Comparison of ENCODE assay signal across 8 cellular contexts in the genomic region with DNA sequence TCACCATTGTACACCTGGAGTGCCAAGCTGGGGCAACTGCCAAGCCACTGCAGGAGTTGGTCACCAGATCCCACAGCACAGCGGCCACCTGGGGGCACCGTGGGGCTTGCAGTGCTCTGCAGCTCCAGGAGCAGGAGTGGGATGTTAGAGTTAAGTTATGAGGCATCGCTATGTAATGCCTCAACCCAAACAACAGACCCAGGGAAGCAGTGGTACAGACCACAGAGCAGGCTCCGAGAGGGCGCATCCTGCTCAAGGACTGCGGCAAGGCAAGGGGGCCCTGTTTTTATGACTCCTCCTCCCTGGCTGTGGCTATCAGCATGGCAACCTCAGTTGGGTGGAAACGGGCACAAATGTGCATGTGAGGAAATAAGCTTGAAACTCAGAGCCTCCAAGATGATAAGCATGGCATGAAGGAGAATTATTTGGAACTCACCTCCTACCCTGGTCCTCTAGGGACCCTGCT.
DNase-seq lines count a peak whose midpoint lies in the region; ATAC-seq and TF ChIP-seq lines count a peak whose summit lies in the region.

No MANE protein-coding gene starts in this region.

- peak; percentile 56 for TF ChIP-seq CTCF in colonic mucosa (IDR thresholded peaks at IDR 0.05)
- TF ChIP-seq CTCF in liver (IDR thresholded peaks at IDR 0.05; ENCODE audit: low read depth, low read length, missing input control) = peak; percentile 70

- H3K9ac ChIP-seq in colonic mucosa (ENCODE audit: low read depth in 2 of 2, low read length in 2 of 2) (peak overlapping the region in 1 of 2 donors; percentile 38), liver (ENCODE audit: low read depth in 1 of 2, low read length in 2 of 2) (no peak overlapping the region)

- intact Hi-C loops in colonic mucosa (cut with DNase I) = loop anchor here (2.0 to 5.0 kb wide), 2 partner anchors 109 to 194 kb away; no protein-coding TSS in a partner anchor

- H3K4me1 ChIP-seq in colonic mucosa (peaks cover 4% of the 10 kb centered on the region), liver (ENCODE audit: control insufficient read depth in 4 of 4, insufficient read depth in 4 of 4, low read length in 3 of 4) (peaks cover 2 to 41% (median 33%) of the 10 kb centered on the region in 4 donors)

- H3K9me3 ChIP-seq in colonic mucosa = no peaks in the 10 kb centered on the region
- no peaks in the 10 kb centered on the region for H3K9me3 ChIP-seq in liver (ENCODE audit: control insufficient read depth in 4 of 4, low read length in 3 of 4)

- peak; percentile 94 to 95 for TF ChIP-seq RAD21 in liver (IDR thresholded peaks at IDR 0.05)

- H3K27me3 ChIP-seq in colonic mucosa = no peaks in the 10 kb centered on the region
- no peaks in the 10 kb centered on the region for H3K27me3 ChIP-seq in liver (ENCODE audit: control insufficient read depth in 4 of 4, insufficient read depth in 4 of 4, low read length in 3 of 4)

- no peak for ATAC-seq in GM21381 (IDR thresholded peaks at IDR 0.05; ENCODE audit: unreplicated experiment)

- H3K27ac ChIP-seq in colonic mucosa (peak overlapping the region; percentile 44), liver (ENCODE audit: low read depth in 1 of 2, low read length in 2 of 2) (peak overlapping the region; percentile 7 to 40)

- H3K4me3 ChIP-seq in colonic mucosa (no peak overlapping the region), liver (ENCODE audit: low read depth in 1 of 3, low read length in 3 of 3) (no peak overlapping the region)

- H3K36me3 ChIP-seq in colonic mucosa (no peaks in the 10 kb centered on the region), liver (ENCODE audit: control insufficient read depth in 4 of 4, insufficient read depth in 3 of 4, low read depth in 1 of 4, low read length in 3 of 4) (no peaks in the 10 kb centered on the region)

- WGBS in liver = 21% methylated on average over 7 of the region's 7 CpGs

- DNase-seq in SKM-1 treated with dmso at 0.1 percent for 144 hours (lab: John Stamatoyannopoulos, UW; ENCODE audit: unreplicated experiment) (peak; percentile 1), SKM-1 (lab: John Stamatoyannopoulos, UW; ENCODE audit: unreplicated experiment) (no peak), NCI-H510A (lab: John Stamatoyannopoulos, UW) (peak; percentile 48), colonic mucosa (peak; percentile 74)
- DNase-seq in activated CD4-positive, alpha-beta T cell treated with anti-CD3 and anti-CD28 coated beads, Interleukin-2, amount 50 U/mL, for 24 hours (ENCODE audit: low read depth in 1 of 2, low spot score in 1 of 2) = peak; percentile 46 to 64
- peak; percentile 79 for DNase-seq in stimulated activated CD4-positive, alpha-beta T cell treated with anti-CD3 and anti-CD28 coated beads, Interleukin-4, amount 100 ng/mL, for 24 hours

TF ChIP-seq in liver, 16 proteins besides CTCF, POLR2A, EP300 and RAD21:
- TF ChIP-seq FOXA2 (IDR thresholded peaks at IDR 0.05) (no peak), HNF4A (conservative IDR thresholded peaks at IDR 0.05) (peak; percentile 20 to 30), JUND (IDR thresholded peaks at IDR 0.05) (no peak), TAF1 (conservative IDR thresholded peaks at IDR 0.05) (no peak), RXRA (IDR thresholded peaks at IDR 0.05) (peak; percentile 55 to 59), SP1 (IDR thresholded peaks at IDR 0.05) (peak; percentile 25), MAX (IDR thresholded peaks at IDR 0.05) (no peak), HNF4G (IDR thresholded peaks at IDR 0.05) (no peak), GABPA (IDR thresholded peaks at IDR 0.05 in 1 of 2, conservative IDR thresholded peaks at IDR 0.05 in 1 of 2) (no peak), NR2F2 (IDR thresholded peaks at IDR 0.05) (no peak)
- TF ChIP-seq, protein P1, sequence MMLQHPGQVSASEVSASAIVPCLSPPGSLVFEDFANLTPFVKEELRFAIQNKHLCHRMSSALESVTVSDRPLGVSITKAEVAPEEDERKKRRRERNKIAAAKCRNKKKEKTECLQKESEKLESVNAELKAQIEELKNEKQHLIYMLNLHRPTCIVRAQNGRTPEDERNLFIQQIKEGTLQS (IDR thresholded peaks at IDR 0.05) = no peak
- TF ChIP-seq, protein P2, sequence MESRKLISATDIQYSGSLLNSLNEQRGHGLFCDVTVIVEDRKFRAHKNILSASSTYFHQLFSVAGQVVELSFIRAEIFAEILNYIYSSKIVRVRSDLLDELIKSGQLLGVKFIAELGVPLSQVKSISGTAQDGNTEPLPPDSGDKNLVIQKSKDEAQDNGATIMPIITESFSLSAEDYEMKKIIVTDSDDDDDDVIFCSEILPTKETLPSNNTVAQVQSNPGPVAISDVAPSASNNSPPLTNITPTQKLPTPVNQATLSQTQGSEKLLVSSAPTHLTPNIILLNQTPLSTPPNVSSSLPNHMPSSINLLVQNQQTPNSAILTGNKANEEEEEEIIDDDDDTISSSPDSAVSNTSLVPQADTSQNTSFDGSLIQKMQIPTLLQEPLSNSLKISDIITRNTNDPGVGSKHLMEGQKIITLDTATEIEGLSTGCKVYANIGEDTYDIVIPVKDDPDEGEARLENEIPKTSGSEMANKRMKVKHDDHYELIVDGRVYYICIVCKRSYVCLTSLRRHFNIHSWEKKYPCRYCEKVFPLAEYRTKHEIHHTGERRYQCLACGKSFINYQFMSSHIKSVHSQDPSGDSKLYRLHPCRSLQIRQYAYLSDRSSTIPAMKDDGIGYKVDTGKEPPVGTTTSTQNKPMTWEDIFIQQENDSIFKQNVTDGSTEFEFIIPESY (IDR thresholded peaks at IDR 0.05) = no peak
